28 cellular contexts compared by ENCODE assay signal in genomic region chr21:44400791-44401385, GRCh38. TPM values are rescaled to one million over a fixed set of nuclear protein-coding genes. Genes with fewer than 3 reads are reported as not detected.
A peak's percentile ranks its signal among the peaks of the same experiment; 100 is the strongest.
DNase-seq lines count a peak whose midpoint lies in the region; ATAC-seq, FAIRE-seq and TF ChIP-seq lines count a peak whose summit lies in the region.
"Had no signal": no experiment of that assay in that cellular context is flagged by ENCODE, and none has a peak within 500 bp of the region (broad histone marks: within the 10 kb centered on the region; RNA-seq: fewer than 3 reads in every experiment).

No MANE protein-coding gene starts in this region.

- H3K4me1 ChIP-seq in BLaER1 (peaks cover 22% of the 10 kb centered on the region), HepG2 (ENCODE audit: insufficient read depth, low read length) (no peaks in the 10 kb centered on the region)
- H3K4me1 ChIP-seq: SJCRH30 had no signal

- H3K4me3 ChIP-seq in BLaER1 (no peak overlapping the region), HepG2 (replicated peaks in 1 of 3; ENCODE audit: insufficient read depth in 1 of 3, low read depth in 2 of 3, low read length in 3 of 3) (no peak overlapping the region)
- H3K4me3 ChIP-seq: GM23338, K562, PC-9, SJCRH30 had no signal

- H3K9ac ChIP-seq in BLaER1 (no peak overlapping the region), HepG2 (ENCODE audit: insufficient read depth, low read depth, low read length) (no peak overlapping the region)

- 19% methylated on average over 11 of the region's 14 CpGs for WGBS in HepG2 (ENCODE audit: low lambda C conversion rate)

- peaks cover 7% of the 10 kb centered on the region for H3K36me3 Mint-ChIP-seq in activated CD8-positive, alpha-beta memory T cell treated with anti-CD3 and anti-CD28 coated beads, Interleukin-2, amount 10 ng/mL, durations not matched to agents 7 days and 5 days
- H3K36me3 Mint-ChIP-seq in type B pancreatic cell, result no peaks in the 10 kb centered on the region
- H3K36me3 Mint-ChIP-seq: CD4-positive, CD25-positive, alpha-beta regulatory T cell had no signal

- no peak for ATAC-seq in activated CD8-positive, alpha-beta memory T cell treated with anti-CD3 and anti-CD28 coated beads, Interleukin-2, amount 10 ng/mL, durations not matched to agents 7 days and 5 days
- ATAC-seq in HepG2 (peak; percentile 13; the same call in 2 of the 3 replicates), GM19467 (IDR thresholded peaks at IDR 0.05; ENCODE audit: unreplicated experiment) (no peak)
- ATAC-seq: GM23338, K562, Right ventricle myocardium inferior had no signal

- peaks cover 89% of the 10 kb centered on the region for H3K36me3 ChIP-seq in BLaER1
- H3K36me3 ChIP-seq in HepG2 (replicated peaks in 1 of 2; ENCODE audit: control insufficient read depth in 1 of 2, insufficient read depth in 2 of 2, low read length in 2 of 2), result no peaks in the 10 kb centered on the region
- H3K36me3 ChIP-seq: SJCRH30 had no signal

- no peak overlapping the region for H2AFZ ChIP-seq in HepG2 (ENCODE audit: low read length)
- H2AFZ ChIP-seq: GM23338, PC-9 had no signal

- FAIRE-seq in HepG2 (lab: Jason Lieb, UNC), result no peak
- FAIRE-seq: GM18507, K562 had no signal

- no peak for TF ChIP-seq RAD21 in HepG2 (CRISPR knock-in tag; IDR thresholded peaks at IDR 0.05)

- H3K4me2 ChIP-seq in BLaER1 (peak overlapping the region; percentile 48), HepG2 (ENCODE audit: low read depth, low read length) (no peak overlapping the region)
- H3K4me2 ChIP-seq: GM23338, PC-9 had no signal

- no peak overlapping the region for H3K4me3 Mint-ChIP-seq in activated CD8-positive, alpha-beta memory T cell treated with anti-CD3 and anti-CD28 coated beads, Interleukin-2, amount 10 ng/mL, durations not matched to agents 7 days and 5 days
- H3K4me3 Mint-ChIP-seq in type B pancreatic cell, result no peak overlapping the region
- H3K4me3 Mint-ChIP-seq: CD4-positive, CD25-positive, alpha-beta regulatory T cell; GM23338; H9 had no signal

- H3K4me1 Mint-ChIP-seq in activated CD8-positive, alpha-beta memory T cell treated with anti-CD3 and anti-CD28 coated beads, Interleukin-2, amount 10 ng/mL, durations not matched to agents 7 days and 5 days, result no peaks in the 10 kb centered on the region
- no peaks in the 10 kb centered on the region for H3K4me1 Mint-ChIP-seq in type B pancreatic cell (ENCODE audit: unreplicated experiment)
- H3K4me1 Mint-ChIP-seq: CD4-positive, CD25-positive, alpha-beta regulatory T cell; GM23338; H9 had no signal

- H3K79me2 ChIP-seq in HepG2 (ENCODE audit: insufficient read depth, low read length), result no peaks in the 10 kb centered on the region

- no peak overlapping the region for H3K27ac Mint-ChIP-seq in activated CD8-positive, alpha-beta memory T cell treated with anti-CD3 and anti-CD28 coated beads, Interleukin-2, amount 10 ng/mL, durations not matched to agents 7 days and 5 days
- no peak overlapping the region for H3K27ac Mint-ChIP-seq in type B pancreatic cell
- H3K27ac Mint-ChIP-seq: GM23338, H9 had no signal

- CTCF ChIA-PET in activated CD8-positive, alpha-beta memory T cell treated with anti-CD3 and anti-CD28 coated beads, Interleukin-2, amount 10 ng/mL, durations not matched to agents 7 days and 5 days (lab: Charles Lee), result no interaction called here
- CTCF ChIA-PET in HepG2 (lab: Yijun Ruan, JAX; ENCODE audit: low intra/inter-chr PET ratio, low total read pairs), result no interaction called here

- intact Hi-C loops in HepG2 (cut with micrococcal nuclease; ENCODE audit: unreplicated experiment), result no loop called here

- H3K27ac ChIP-seq in BLaER1 (peak overlapping the region; percentile 44), HepG2 (ENCODE audit: extremely low read length, insufficient read depth, low read length) (no peak overlapping the region)
- H3K27ac ChIP-seq: PC-9, SJCRH30 had no signal

- peaks cover 13% of the 10 kb centered on the region; the same call in 1 of the 2 replicates for H4K20me1 ChIP-seq in BLaER1
- H4K20me1 ChIP-seq in HepG2 (ENCODE audit: insufficient read depth, low read length), result no peaks in the 10 kb centered on the region

- POLR2A ChIA-PET in HepG2 (lab: Yijun Ruan, JAX), result no interaction called here

- H3K27me3 ChIP-seq in BLaER1 (no peaks in the 10 kb centered on the region), HepG2 (ENCODE audit: control insufficient read depth in 1 of 2, insufficient read depth in 2 of 2, low read length in 2 of 2) (peaks cover 10 to 42% of the 10 kb centered on the region in 2 experiments; a peak in 4 of 5 replicates)
- H3K27me3 ChIP-seq: SJCRH30 had no signal

- in situ Hi-C loops in HepG2 (cut with HindIII; ENCODE audit: extremely low pct_ligation_motif_present, low pct_unique_long_range_greater_than_20kb), result no loop called here

- no peaks in the 10 kb centered on the region for H3K27me3 Mint-ChIP-seq in activated CD8-positive, alpha-beta memory T cell treated with anti-CD3 and anti-CD28 coated beads, Interleukin-2, amount 10 ng/mL, durations not matched to agents 7 days and 5 days
- peaks cover 3% of the 10 kb centered on the region for H3K27me3 Mint-ChIP-seq in type B pancreatic cell
- H3K27me3 Mint-ChIP-seq: CD4-positive, CD25-positive, alpha-beta regulatory T cell had no signal

- TF ChIP-seq EP300 in HepG2 (IDR thresholded peaks at IDR 0.05; ENCODE audit: low read depth in 2 of 2, low read length in 2 of 2) (no peak), HepG2 (CRISPR knock-in tag; IDR thresholded peaks at IDR 0.05; ENCODE audit: borderline replicate concordance) (no peak)

- no peaks in the 10 kb centered on the region for H3K9me3 Mint-ChIP-seq in activated CD8-positive, alpha-beta memory T cell treated with anti-CD3 and anti-CD28 coated beads, Interleukin-2, amount 10 ng/mL, durations not matched to agents 7 days and 5 days (ENCODE audit: low read depth)
- H3K9me3 Mint-ChIP-seq in type B pancreatic cell, result no peaks in the 10 kb centered on the region
- H3K9me3 Mint-ChIP-seq: GM23338 had no signal

- peak; percentile 37 for DNase-seq in activated CD8-positive, alpha-beta memory T cell treated with anti-CD3 and anti-CD28 coated beads, Interleukin-2, amount 10 ng/mL, durations not matched to agents 7 days and 5 days
- DNase-seq in activated CD8-positive, alpha-beta memory T cell treated with anti-CD3 and anti-CD28 coated beads, Interleukin-2, amount 50 U/mL, for 48 hours, result no peak
- DNase-seq in HepG2 (ENCODE audit: low spot score) (no peak), type B pancreatic cell (ENCODE audit: extremely low spot score, unreplicated experiment) (peak; percentile 62), COLO668 (lab: John Stamatoyannopoulos, UW; ENCODE audit: unreplicated experiment) (no peak), NCI-H1048 (lab: John Stamatoyannopoulos, UW) (no peak)
- DNase-seq: 8988T; ACHN; CD4-positive, CD25-positive, alpha-beta regulatory T cell; COR-L47; DMS53; Kasumi-1; NCI-H1105 treated with DMSO at 0.1 percent for 48 hours; NCI-H2029 treated with DMSO at 0.1 percent for 48 hours; NCI-H526 treated with DMSO at 0.1 percent for 48 hours; PC-9; SJCRH30 had no signal

- BruUV-seq in HepG2 (replicated peaks; lab: Mats Ljungman, UMichigan), result no TSS peak

- H3K9me3 ChIP-seq in BLaER1 (peaks cover 18% of the 10 kb centered on the region), HepG2 (ENCODE audit: low read length) (0 out of 2 replicates have a peak, but pooled peaks cover 7% of the 10 kb centered on the region)
- H3K9me3 ChIP-seq: SJCRH30 had no signal

- no peak for TF ChIP-seq CTCF in HepG2 (CRISPR knock-in tag; IDR thresholded peaks at IDR 0.05)
- TF ChIP-seq CTCF in type B pancreatic cell (conservative IDR thresholded peaks at IDR 0.05), result no peak

- TF ChIP-seq POLR2A in HepG2 (IDR thresholded peaks at IDR 0.05; ENCODE audit: insufficient read depth in 1 of 2, low read depth in 2 of 2, low read length in 2 of 2), result no peak

RNA-seq across cellular contexts. Expression of gene TRPM2, which starts 47.5 kb away (rescaled TPM):
- 10 to 100 TPM; 21.2 to 32.7 TPM for total RNA-seq in activated CD8-positive, alpha-beta memory T cell treated with anti-CD3 and anti-CD28 coated beads, Interleukin-2, amount 10 ng/mL, durations not matched to agents 7 days and 5 days
- total RNA-seq in HepG2 (2016; rRNA removed; fragmentation: Illumina TruSeq; extraction: Trizol) (0.07 TPM in 1 of 2 replicates, not detected in the other), type B pancreatic cell (ENCODE audit: low replicate concordance) (0.05 and 0.07 TPM in 2 replicates)
- not detected in 2 replicates for total RNA-seq in HepG2 (2016; cell fraction: cytosol; rRNA removed; fragmentation: Illumina TruSeq; extraction: Trizol; ENCODE audit: low read depth)
- 0.09 TPM in 1 of 2 replicates, not detected in the other for total RNA-seq in HepG2 (2016; cell fraction: insoluble cytoplasmic fraction; rRNA removed; fragmentation: Illumina TruSeq; extraction: Trizol)
- total RNA-seq in HepG2 (2016; cell fraction: membrane; rRNA removed; fragmentation: Illumina TruSeq; extraction: Trizol), result 0.14 TPM in 1 of 2 replicates, not detected in the other
- total RNA-seq in HepG2 (2016; cell fraction: nucleus; rRNA removed; fragmentation: Illumina TruSeq; extraction: Trizol), result not detected in 2 replicates
- polyA plus RNA-seq in HepG2 (2011; rRNA removed), result 0.09 and 0.20 TPM in 2 replicates
- 0.05 and 0.06 TPM in 2 replicates for polyA plus RNA-seq in HepG2 (2011; cell fraction: cytosol; rRNA removed)
- 0.37 and 0.55 TPM in 2 replicates for polyA plus RNA-seq in HepG2 (2011; cell fraction: nucleus; rRNA removed)
- polyA plus RNA-seq in HepG2 (2012), result 0.27 and 0.31 TPM in 2 replicates
- 0.08 TPM in 1 of 2 replicates, not detected in the other for polyA plus RNA-seq in HepG2 (2016; cell fraction: cytosol; fragmentation: Illumina TruSeq; extraction: Trizol; ENCODE audit: low read depth)
- polyA plus RNA-seq in HepG2 (2016; cell fraction: insoluble cytoplasmic fraction; fragmentation: Illumina TruSeq; extraction: Trizol; ENCODE audit: low read depth), result 0.14 TPM in 1 of 2 replicates, not detected in the other
- polyA plus RNA-seq in HepG2 (2016; cell fraction: membrane; fragmentation: Illumina TruSeq; extraction: Trizol; ENCODE audit: low read depth), result 0.18 TPM in 1 of 2 replicates, not detected in the other
- polyA plus RNA-seq in HepG2 (2016; cell fraction: nucleus; fragmentation: Illumina TruSeq; extraction: Trizol; ENCODE audit: insufficient read depth, low read depth), result 0.11 and 0.37 TPM in 2 replicates
- polyA minus RNA-seq in HepG2 (2011; rRNA and poly(A)+ RNA removed; ENCODE audit: low replicate concordance), result 0.02 and 11.4 TPM in 2 replicates
- polyA minus RNA-seq in HepG2 (2011; cell fraction: cytosol; rRNA and poly(A)+ RNA removed), result 0.70 TPM in 1 of 2 replicates, not detected in the other
- 0.26 and 0.50 TPM in 2 replicates for polyA minus RNA-seq in HepG2 (2011; cell fraction: nucleus; rRNA and poly(A)+ RNA removed)
- total RNA-seq: G401, PC-9 had no signal
- polyA plus RNA-seq: BJ had no signal

RNA-seq across cellular contexts. Expression of gene LRRC3, which starts 54.4 kb away (rescaled TPM):
- 1 to 10 TPM; 2.3 to 3.9 TPM for total RNA-seq in activated CD8-positive, alpha-beta memory T cell treated with anti-CD3 and anti-CD28 coated beads, Interleukin-2, amount 10 ng/mL, durations not matched to agents 7 days and 5 days
- total RNA-seq in HepG2 (2016; rRNA removed; fragmentation: Illumina TruSeq; extraction: Trizol), result 3.9 and 4.8 TPM in 2 replicates
- 0.97 and 1.1 TPM in 2 replicates for total RNA-seq in HepG2 (2016; cell fraction: cytosol; rRNA removed; fragmentation: Illumina TruSeq; extraction: Trizol; ENCODE audit: low read depth)
- total RNA-seq in HepG2 (2016; cell fraction: insoluble cytoplasmic fraction; rRNA removed; fragmentation: Illumina TruSeq; extraction: Trizol), result 3.1 and 4.8 TPM in 2 replicates
- total RNA-seq in HepG2 (2016; cell fraction: membrane; rRNA removed; fragmentation: Illumina TruSeq; extraction: Trizol), result 3.5 and 4.4 TPM in 2 replicates
- 5.2 and 5.7 TPM in 2 replicates for total RNA-seq in HepG2 (2016; cell fraction: nucleus; rRNA removed; fragmentation: Illumina TruSeq; extraction: Trizol)
- 16.5 and 24.3 TPM in 2 replicates for polyA plus RNA-seq in HepG2 (2011; rRNA removed)
- 17.5 and 19.8 TPM in 2 replicates for polyA plus RNA-seq in HepG2 (2011; cell fraction: cytosol; rRNA removed)
- polyA plus RNA-seq in HepG2 (2011; cell fraction: nucleus; rRNA removed), result 25.9 and 31.8 TPM in 2 replicates
- polyA plus RNA-seq in HepG2 (2012), result 24.1 and 27.1 TPM in 2 replicates
- 0.99 and 1.3 TPM in 2 replicates for polyA plus RNA-seq in HepG2 (2016; cell fraction: cytosol; fragmentation: Illumina TruSeq; extraction: Trizol; ENCODE audit: low read depth)
- 4.4 and 5.5 TPM in 2 replicates for polyA plus RNA-seq in HepG2 (2016; cell fraction: insoluble cytoplasmic fraction; fragmentation: Illumina TruSeq; extraction: Trizol; ENCODE audit: low read depth)
- polyA plus RNA-seq in HepG2 (2016; cell fraction: membrane; fragmentation: Illumina TruSeq; extraction: Trizol; ENCODE audit: low read depth), result 2.9 and 3.4 TPM in 2 replicates
- polyA plus RNA-seq in HepG2 (2016; cell fraction: nucleus; fragmentation: Illumina TruSeq; extraction: Trizol; ENCODE audit: insufficient read depth, low read depth), result 10.0 TPM in 2 replicates
- polyA minus RNA-seq in HepG2 (2011; rRNA and poly(A)+ RNA removed; ENCODE audit: low replicate concordance), result 3.8 and 34.5 TPM in 2 replicates
- 16.0 and 20.9 TPM in 2 replicates for polyA minus RNA-seq in HepG2 (2011; cell fraction: cytosol; rRNA and poly(A)+ RNA removed)
- polyA minus RNA-seq in HepG2 (2011; cell fraction: nucleus; rRNA and poly(A)+ RNA removed), result 10.4 and 13.4 TPM in 2 replicates
- total RNA-seq in type B pancreatic cell (ENCODE audit: low replicate concordance), result 6.4 and 8.7 TPM in 2 replicates
- total RNA-seq: HT1080, M059J, SJCRH30 had no signal

Comparison
In these comparisons a context has a peak if more than half of its experiments do, and no peak if none do; other contexts are left out.
1. DNase-seq: peak in activated CD8-positive, alpha-beta memory T cell treated with anti-CD3 and anti-CD28 coated beads, Interleukin-2, amount 10 ng/mL, durations not matched to agents 7 days and 5 days (single experiment) and type B pancreatic cell (single experiment); none in activated CD8-positive, alpha-beta memory T cell treated with anti-CD3 and anti-CD28 coated beads, Interleukin-2, amount 50 U/mL, for 48 hours (single experiment), HepG2 (single experiment), COLO668 (single experiment) and NCI-H1048 (single experiment).
2. RNA of gene TRPM2, which starts 47.5 kb away (total RNA-seq): 21.2 to 32.7 TPM in activated CD8-positive, alpha-beta memory T cell treated with anti-CD3 and anti-CD28 coated beads, Interleukin-2, amount 10 ng/mL, durations not matched to agents 7 days and 5 days; 0.05 to 0.07 TPM in type B pancreatic cell and 0.07 to 0.14 TPM in HepG2; every median in the first group is over 10 times any median in the second.